In the genomic region with DNA sequence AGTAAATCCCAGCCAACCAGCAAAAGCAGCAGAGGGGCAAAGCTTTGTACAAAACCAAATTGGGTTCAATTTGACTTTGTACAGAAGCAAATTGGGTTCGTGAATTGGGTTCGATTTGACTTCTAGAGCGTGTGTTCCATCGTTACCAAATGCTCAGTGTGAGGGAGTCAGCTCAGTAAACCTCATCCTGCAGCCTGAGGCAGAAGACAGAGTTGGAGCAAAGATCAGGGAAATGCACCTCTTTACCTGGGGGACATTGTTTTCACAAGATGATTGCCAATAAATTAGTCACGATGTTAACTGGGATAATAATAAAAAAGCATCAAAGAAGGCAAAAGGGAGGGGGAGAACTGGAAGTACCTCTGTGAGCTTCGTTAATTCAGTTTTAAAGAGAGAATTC, we compare ENCODE assay signal across 10 cellular contexts.
DNase-seq lines count a peak whose midpoint lies in the region; ATAC-seq and TF ChIP-seq lines count a peak whose summit lies in the region.
"Had no signal": no experiment of that assay in that cellular context is flagged by ENCODE, and none has a peak within 500 bp of the region (broad histone marks: within the 10 kb centered on the region; RNA-seq: fewer than 3 reads in every experiment).

No MANE protein-coding gene starts in this region.

- no peak for DNase-seq in AG04449 (ENCODE audit: low read depth, low spot score)
- DNase-seq in LNCaP clone FGC (ENCODE audit: low read depth): no peak
- no peak for DNase-seq in nephron progenitor cell
- no peak for DNase-seq in COLO829 (ENCODE audit: low spot score)
- DNase-seq in NCI-H1092 (lab: John Stamatoyannopoulos, UW): no peak
- DNase-seq in NOMO-1 (lab: John Stamatoyannopoulos, UW; ENCODE audit: unreplicated experiment in 2 of 2): no peak
- DNase-seq: activated T-cell treated with anti-CD3 and anti-CD28 coated beads, Interleukin-2, amount 50 U/mL, for 48 hours; stimulated activated CD8-positive, alpha-beta memory T cell treated with anti-CD3 and anti-CD28 coated beads, Interleukin-4, amount 100 ng/mL, for 48 hours had no signal

- no peaks in the 10 kb centered on the region for H3K9me3 ChIP-seq in endocrine pancreas (ENCODE audit: control insufficient read depth, low read length)

- H3K27me3 Mint-ChIP-seq in nephron progenitor cell (ENCODE audit: low read depth, poor library complexity): peaks cover 43% of the 10 kb centered on the region

- POLR2A ChIA-PET in AG04449 (lab: Yijun Ruan, JAX): no interaction called here

- no peak for ATAC-seq in HG02870 (IDR thresholded peaks at IDR 0.05; ENCODE audit: unreplicated experiment)

- TF ChIP-seq CTCF in AG04449 (IDR thresholded peaks at IDR 0.05; ENCODE audit: insufficient read depth, low read length, missing control alignments): no peak
- TF ChIP-seq CTCF in LNCaP clone FGC (IDR thresholded peaks at IDR 0.05; ENCODE audit: control insufficient read depth, extremely low read depth, insufficient read depth): no peak
- TF ChIP-seq CTCF in nephron progenitor cell (IDR thresholded peaks at IDR 0.05): no peak

- H3K9ac ChIP-seq in endocrine pancreas (ENCODE audit: control insufficient read depth, insufficient read depth, low read length): peak overlapping the region; percentile 2

- H3K4me1 Mint-ChIP-seq in nephron progenitor cell: peaks cover 61% of the 10 kb centered on the region

- CTCF ChIA-PET in AG04449 (lab: Yijun Ruan, JAX): interaction anchor here (0.9 kb wide), 1 partner anchor 104 kb away, joined by 3 read pairs; no protein-coding TSS in a partner anchor

- peaks cover 10% of the 10 kb centered on the region for H3K4me1 ChIP-seq in endocrine pancreas (ENCODE audit: control insufficient read depth, insufficient read depth, low read length)

- peak overlapping the region; percentile 91 for H3K4me3 Mint-ChIP-seq in nephron progenitor cell

- no peak overlapping the region for H3K27ac Mint-ChIP-seq in nephron progenitor cell

- H3K9me3 Mint-ChIP-seq in nephron progenitor cell: peaks cover 20% of the 10 kb centered on the region

- peaks cover 27% of the 10 kb centered on the region for H3K36me3 Mint-ChIP-seq in nephron progenitor cell (ENCODE audit: low read depth)

- H3K36me3 ChIP-seq in endocrine pancreas (ENCODE audit: control insufficient read depth, insufficient read depth, low read length): no peaks in the 10 kb centered on the region

- H3K27me3 ChIP-seq in endocrine pancreas (ENCODE audit: control insufficient read depth, insufficient read depth, low read length): no peaks in the 10 kb centered on the region

- H3K4me3 ChIP-seq in AG04449 (ENCODE audit: low read depth, low read length) (peak overlapping the region; percentile 30), LNCaP clone FGC (ENCODE audit: low read depth, low read length) (peak overlapping the region; percentile 60), endocrine pancreas (ENCODE audit: control insufficient read depth, insufficient read depth, low read length) (peak overlapping the region; percentile 67)
